Comparison of ENCODE assay signal across 14 cellular contexts in the genomic region with DNA sequence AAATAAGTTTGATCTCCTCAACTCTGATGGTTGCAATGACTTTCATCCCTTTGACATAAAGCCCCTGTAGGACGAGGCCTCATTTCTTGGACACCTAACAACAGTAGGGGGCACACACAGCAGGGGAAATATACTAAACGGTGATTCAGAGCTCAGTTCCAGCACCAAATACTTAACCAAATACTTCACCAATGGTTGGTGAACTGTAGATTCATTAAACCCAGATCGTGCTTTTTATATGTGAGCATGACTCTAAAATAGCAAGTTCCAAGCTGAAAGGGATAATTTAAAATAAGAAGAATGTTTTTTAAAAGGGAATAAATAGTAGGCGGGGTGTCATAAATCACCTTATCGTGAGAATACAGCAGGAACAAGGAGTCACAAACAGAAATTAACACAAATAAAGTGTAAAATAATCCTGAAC. TPM values are rescaled to one million over a fixed set of nuclear protein-coding genes. Genes with fewer than 3 reads are reported as not detected.
DNase-seq lines count a peak whose midpoint lies in the region; ATAC-seq and TF ChIP-seq lines count a peak whose summit lies in the region.
"Had no signal": no experiment of that assay in that cellular context is flagged by ENCODE, and none has a peak within 500 bp of the region (broad histone marks: within the 10 kb centered on the region; RNA-seq: fewer than 3 reads in every experiment).

No MANE protein-coding gene starts in this region.

- H3K27me3 ChIP-seq in brain microvascular endothelial cell (replicated peaks) (no peaks in the 10 kb centered on the region), vagina (no peaks in the 10 kb centered on the region)
- H3K27me3 ChIP-seq: cardiac muscle cell had no signal

- H3K36me3 ChIP-seq in brain microvascular endothelial cell (replicated peaks) (peaks cover 10% of the 10 kb centered on the region), vagina (peaks cover 0 to 57% of the 10 kb centered on the region in 2 donors)

- peak; percentile 19 for DNase-seq in Calu3
- peak; percentile 7 for DNase-seq in HuH-7 (ENCODE audit: low spot score)
- DNase-seq in brain microvascular endothelial cell, result no peak
- DNase-seq in lung microvascular endothelial cell (ENCODE audit: low read depth in 2 of 2), result peak; percentile 3 to 17
- DNase-seq in midbrain (lab: John Stamatoyannopoulos, UW), result no peak
- no peak for DNase-seq in vagina (ENCODE audit: extremely low spot score in 2 of 2)
- no peak for DNase-seq in inferior parietal cortex (ENCODE audit: extremely low spot score)
- DNase-seq: activated naive CD4-positive, alpha-beta T cell; NCI-H345; psoas muscle had no signal

- H3K27ac ChIP-seq in brain microvascular endothelial cell (no peak overlapping the region), vagina (no peak overlapping the region)
- H3K27ac ChIP-seq: cardiac muscle cell, psoas muscle, SK-N-MC had no signal

- no peaks in the 10 kb centered on the region for H3K4me1 ChIP-seq in vagina
- H3K4me1 ChIP-seq: psoas muscle had no signal

- CTCF ChIA-PET in Calu3 (lab: Charles Lee), result interaction anchor here (1.0 to 1.5 kb wide), 3 partner anchors 10 to 114 kb away, joined by 3 to 4 read pairs (median 3); a partner anchor contains a TSS

- no TSS peak for BruUV-seq in Calu3 (replicated peaks; lab: Mats Ljungman, UMichigan)

- no peak for ATAC-seq in GM19397 (IDR thresholded peaks at IDR 0.05; ENCODE audit: unreplicated experiment)
- ATAC-seq: psoas muscle had no signal

- H3K27ac Mint-ChIP-seq in Calu3 (ENCODE audit: unreplicated experiment), result peak overlapping the region; percentile 98

- peak overlapping the region; percentile 67 for H3K4me3 Mint-ChIP-seq in Calu3 (ENCODE audit: low read depth, unreplicated experiment)

- H3K27me3 Mint-ChIP-seq in Calu3 (ENCODE audit: unreplicated experiment), result no peaks in the 10 kb centered on the region

- peaks cover 17% of the 10 kb centered on the region for H3K36me3 Mint-ChIP-seq in Calu3 (ENCODE audit: insufficient read depth, unreplicated experiment)

- H3K9me3 Mint-ChIP-seq in Calu3 (ENCODE audit: low read depth, unreplicated experiment), result no peaks in the 10 kb centered on the region

- no peak for TF ChIP-seq POLR2A in vagina (IDR thresholded peaks at IDR 0.05)

- H3K9me3 ChIP-seq in vagina, result no peaks in the 10 kb centered on the region
- H3K9me3 ChIP-seq: psoas muscle had no signal

- in situ Hi-C loops in brain microvascular endothelial cell (cut with HindIII; ENCODE audit: low pct_ligation_motif_present, low sequenced_read_pairs), result no loop called here

- intact Hi-C loops in Calu3 (cut with micrococcal nuclease; ENCODE audit: unreplicated experiment) (loop anchor here (5.0 kb wide), 1 partner anchor 52 kb away; a partner anchor contains a TSS), vagina (cut with DNase I) (no loop called here)

- no peak for TF ChIP-seq CTCF in Calu3 (IDR thresholded peaks at IDR 0.05; ENCODE audit: unreplicated experiment)
- TF ChIP-seq CTCF in brain microvascular endothelial cell (IDR thresholded peaks at IDR 0.05; ENCODE audit: low read depth, low read length, missing control alignments), result peak; percentile 23
- TF ChIP-seq CTCF in vagina (IDR thresholded peaks at IDR 0.05), result no peak

- H3K4me3 ChIP-seq in brain microvascular endothelial cell (ENCODE audit: low read depth, low read length), result no peak overlapping the region
- H3K4me3 ChIP-seq in vagina, result no peak overlapping the region
- H3K4me3 ChIP-seq: cardiac muscle cell, psoas muscle, SK-N-MC had no signal

- H3K4me1 Mint-ChIP-seq in Calu3 (ENCODE audit: low read depth, unreplicated experiment), result peaks cover 30% of the 10 kb centered on the region

RNA-seq across cellular contexts. Expression of a gene that starts 53.2 kb away (rescaled TPM):
- total RNA-seq in Calu3 (2022) (13.0 and 14.5 TPM in 2 replicates), lung microvascular endothelial cell (12.6 and 15.7 TPM in 2 replicates), vagina (32.2 TPM)

RNA-seq across cellular contexts. Expression of a gene that starts 53.4 kb away (rescaled TPM):
- 33.3 and 42.5 TPM in 2 replicates for total RNA-seq in Calu3 (2022)
- total RNA-seq in lung microvascular endothelial cell, result 22.6 and 26.6 TPM in 2 replicates
- total RNA-seq in vagina, result 8.1 TPM

RNA-seq across cellular contexts. Expression of a gene that starts 53.9 kb away (rescaled TPM):
- not detected in 2 replicates for total RNA-seq in Calu3 (2022)
- total RNA-seq in lung microvascular endothelial cell, result not detected in 2 replicates
- 2.5 TPM for total RNA-seq in vagina
- total RNA-seq: temporal lobe had no signal

Comparison
In these comparisons a context has a peak if more than half of its experiments do, and no peak if none do; other contexts are left out.
1. DNase-seq: peak in Calu3 (single experiment), HuH-7 (single experiment) and lung microvascular endothelial cell (2 of 2); none in brain microvascular endothelial cell (single experiment), midbrain (single experiment), vagina (0 of 2) and inferior parietal cortex (single experiment).